Comparison of ENCODE assay signal across 21 cellular contexts in the genomic region with DNA sequence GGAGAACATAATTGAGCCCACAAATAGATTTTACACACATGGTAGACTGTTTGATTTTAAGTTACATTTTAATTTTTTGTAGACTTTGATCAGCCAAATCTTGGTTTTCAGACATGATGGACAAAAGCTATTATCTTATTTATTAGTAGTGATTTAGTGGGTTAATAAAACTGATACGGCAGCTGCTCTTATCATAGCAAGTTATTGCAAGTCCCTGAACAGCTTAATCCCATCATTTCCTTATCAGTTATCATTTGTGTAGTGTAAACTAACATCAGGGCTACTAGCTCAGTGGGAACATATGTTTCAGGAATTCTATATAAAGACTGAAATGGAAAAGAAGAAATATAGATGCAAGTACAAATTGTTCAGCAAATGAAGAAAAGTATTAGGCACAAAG. TPM values are rescaled to one million over a fixed set of nuclear protein-coding genes. Genes with fewer than 3 reads are reported as not detected.
DNase-seq lines count a peak whose midpoint lies in the region; ATAC-seq and TF ChIP-seq lines count a peak whose summit lies in the region.
"Had no signal": no experiment of that assay in that cellular context is flagged by ENCODE, and none has a peak within 500 bp of the region (broad histone marks: within the 10 kb centered on the region; RNA-seq: fewer than 3 reads in every experiment).

No MANE protein-coding gene starts in this region.

- no peaks in the 10 kb centered on the region for H3K27me3 ChIP-seq in thyroid gland
- H3K27me3 ChIP-seq: BLaER1 treated with 17β-estradiol and CSF1 and Interleukin-3, amounts not matched to agents 10 nM and 100 nM had no signal

- H3K4me3 Mint-ChIP-seq in mesothelial cell of epicardium = no peak overlapping the region
- H3K4me3 Mint-ChIP-seq: B cell; CD4-positive, alpha-beta T cell; CD8-positive, alpha-beta T cell had no signal

- peak; percentile 9 for DNase-seq in NCI-H82 (lab: John Stamatoyannopoulos, UW)
- DNase-seq in mesothelial cell of epicardium (ENCODE audit: low spot score in 2 of 2, unreplicated experiment in 2 of 2) = no peak
- DNase-seq in thyroid gland = no peak
- DNase-seq in inferior parietal cortex (ENCODE audit: extremely low spot score) = no peak
- DNase-seq in HT-29 (ENCODE audit: low spot score) = no peak
- DNase-seq: AML-193; Caco-2; Calu3; CD4-positive, alpha-beta T cell; CD8-positive, alpha-beta T cell; DMS79 treated with DMSO at 0.1 percent for 48 hours; GF-D8 had no signal

- H3K4me1 ChIP-seq in HEK293 (ENCODE audit: control insufficient read depth, insufficient read depth, low read length) (peaks cover 16% of the 10 kb centered on the region), thyroid gland (no peaks in the 10 kb centered on the region)
- H3K4me1 ChIP-seq: A549; BLaER1 treated with 17β-estradiol and CSF1 and Interleukin-3, amounts not matched to agents 10 nM and 100 nM had no signal

- H3K27ac Mint-ChIP-seq in mesothelial cell of epicardium = peak overlapping the region; percentile 59
- H3K27ac Mint-ChIP-seq: B cell; CD4-positive, alpha-beta T cell; CD8-positive, alpha-beta T cell had no signal

- H3K27me3 Mint-ChIP-seq in mesothelial cell of epicardium (ENCODE audit: low read depth) = no peaks in the 10 kb centered on the region
- H3K27me3 Mint-ChIP-seq: B cell; CD4-positive, alpha-beta T cell had no signal

- peaks cover 47% of the 10 kb centered on the region for H3K4me1 Mint-ChIP-seq in mesothelial cell of epicardium
- H3K4me1 Mint-ChIP-seq: B cell had no signal

- 62 to 80% methylated on average over 1 of the region's 1 CpG for WGBS in thyroid gland, 2 donors

- no peak overlapping the region for H3K27ac ChIP-seq in HEK293 (ENCODE audit: extremely low read depth, low read depth, low read length)
- H3K27ac ChIP-seq in VCaP = peak overlapping the region; percentile 48
- no peak overlapping the region for H3K27ac ChIP-seq in thyroid gland
- H3K27ac ChIP-seq: 22Rv1; A549; BLaER1 treated with 17β-estradiol and CSF1 and Interleukin-3, amounts not matched to agents 10 nM and 100 nM; C4-2B had no signal

- POLR2A ChIA-PET in HEK293 (lab: Yijun Ruan, JAX) = no interaction called here

- no peak overlapping the region for H3K4me3 ChIP-seq in HEK293 (ENCODE audit: low read depth, low read length)
- H3K4me3 ChIP-seq in thyroid gland (replicated peaks in 1 of 3) = no peak overlapping the region
- H3K4me3 ChIP-seq: A549; BLaER1 treated with 17β-estradiol and CSF1 and Interleukin-3, amounts not matched to agents 10 nM and 100 nM had no signal

- CTCF ChIA-PET in HEK293 (lab: Yijun Ruan, JAX) = interaction anchor here (0.8 to 2.9 kb wide), 2 partner anchors 81 to 456 kb away, joined by 3 to 23 read pairs; no protein-coding TSS in a partner anchor

- H3K36me3 Mint-ChIP-seq in mesothelial cell of epicardium = no peaks in the 10 kb centered on the region
- H3K36me3 Mint-ChIP-seq: CD8-positive, alpha-beta T cell had no signal

- H3K9me3 ChIP-seq in HEK293 (ENCODE audit: control insufficient read depth, insufficient read depth, low read depth, low read length) (no peaks in the 10 kb centered on the region), thyroid gland (no peaks in the 10 kb centered on the region)
- H3K9me3 ChIP-seq: A549; BLaER1 treated with 17β-estradiol and CSF1 and Interleukin-3, amounts not matched to agents 10 nM and 100 nM; Caco-2 had no signal

- TF ChIP-seq POLR2A in thyroid gland (IDR thresholded peaks at IDR 0.05) = no peak

- intact Hi-C loops in thyroid gland (cut with DNase I) = no loop called here

- TF ChIP-seq CTCF in HEK293 (tag by site-specific recombination; IDR thresholded peaks at IDR 0.05) (no peak), VCaP (conservative IDR thresholded peaks at IDR 0.05) (no peak), mesothelial cell of epicardium (IDR thresholded peaks at IDR 0.05; ENCODE audit: unreplicated experiment) (no peak), thyroid gland (IDR thresholded peaks at IDR 0.05) (no peak)

- no peaks in the 10 kb centered on the region for H3K9me3 Mint-ChIP-seq in mesothelial cell of epicardium
- H3K9me3 Mint-ChIP-seq: CD4-positive, alpha-beta T cell; CD8-positive, alpha-beta T cell had no signal

- H3K36me3 ChIP-seq in HEK293 (ENCODE audit: control insufficient read depth in 2 of 2, insufficient read depth in 1 of 2, low read length in 2 of 2) (no peaks in the 10 kb centered on the region), thyroid gland (no peaks in the 10 kb centered on the region)
- H3K36me3 ChIP-seq: BLaER1 treated with 17β-estradiol and CSF1 and Interleukin-3, amounts not matched to agents 10 nM and 100 nM had no signal

- ATAC-seq in HG02981 (IDR thresholded peaks at IDR 0.05; ENCODE audit: unreplicated experiment) = no peak
- ATAC-seq: A549; CD8-positive, alpha-beta T cell had no signal

TF ChIP-seq in HEK293, 187 proteins besides CTCF, POLR2A, EP300 and RAD21:
- TF ChIP-seq ZNF280C (tag by site-specific recombination; IDR thresholded peaks at IDR 0.05) (no peak), ZNF623 (tag by site-specific recombination; IDR thresholded peaks at IDR 0.05) (no peak), ZXDB (tag by site-specific recombination; IDR thresholded peaks at IDR 0.05) (peak; percentile 66), ZNF571 (tag by site-specific recombination; IDR thresholded peaks at IDR 0.05) (no peak), KLF1 (tag by site-specific recombination; IDR thresholded peaks at IDR 0.05) (no peak), ZNF792 (tag by site-specific recombination; IDR thresholded peaks at IDR 0.05) (no peak), PRDM1 (tag by site-specific recombination; IDR thresholded peaks at IDR 0.05) (no peak), ZBTB1 (tag by site-specific recombination; IDR thresholded peaks at IDR 0.05) (no peak), TRIM28 (IDR thresholded peaks at IDR 0.05; ENCODE audit: borderline replicate concordance, low read length) (0 out of 2 replicates have a peak, but pooled peaks have one; percentile 52), ZNF335 (tag by site-specific recombination; conservative IDR thresholded peaks at IDR 0.05) (no peak), ZNF426 (tag by site-specific recombination; IDR thresholded peaks at IDR 0.05) (no peak), ZNF266 (tag by site-specific recombination; IDR thresholded peaks at IDR 0.05; ENCODE audit: low read depth) (no peak), ZNF354C (tag by site-specific recombination; IDR thresholded peaks at IDR 0.05; ENCODE audit: borderline replicate concordance, low read depth) (no peak), ZFP3 (tag by site-specific recombination; IDR thresholded peaks at IDR 0.05; ENCODE audit: low read depth) (no peak), ZNF350 (tag by site-specific recombination; IDR thresholded peaks at IDR 0.05) (0 out of 2 replicates have a peak, but pooled peaks have one; percentile 7), ZNF843 (tag by site-specific recombination; IDR thresholded peaks at IDR 0.05) (peak; percentile 52; the same call in 1 of the 2 replicates), ZNF610 (tag by site-specific recombination; IDR thresholded peaks at IDR 0.05; ENCODE audit: borderline replicate concordance) (no peak), ZNF2 (tag by site-specific recombination; IDR thresholded peaks at IDR 0.05) (no peak), FEZF1 (tag by site-specific recombination; IDR thresholded peaks at IDR 0.05) (peak; percentile 80), ZNF302 (tag by site-specific recombination; IDR thresholded peaks at IDR 0.05; ENCODE audit: low read depth) (no peak), OSR2 (tag by site-specific recombination; IDR thresholded peaks at IDR 0.05) (peak; percentile 31; the same call in 1 of the 2 replicates), KLF7 (tag by site-specific recombination; IDR thresholded peaks at IDR 0.05; ENCODE audit: borderline replicate concordance) (no peak), TCF7L2 (IDR thresholded peaks at IDR 0.05; ENCODE audit: borderline replicate concordance, low read depth, low read length) (peak; percentile 65; the same call in 1 of the 2 replicates)
- TF ChIP-seq, protein P1, sequence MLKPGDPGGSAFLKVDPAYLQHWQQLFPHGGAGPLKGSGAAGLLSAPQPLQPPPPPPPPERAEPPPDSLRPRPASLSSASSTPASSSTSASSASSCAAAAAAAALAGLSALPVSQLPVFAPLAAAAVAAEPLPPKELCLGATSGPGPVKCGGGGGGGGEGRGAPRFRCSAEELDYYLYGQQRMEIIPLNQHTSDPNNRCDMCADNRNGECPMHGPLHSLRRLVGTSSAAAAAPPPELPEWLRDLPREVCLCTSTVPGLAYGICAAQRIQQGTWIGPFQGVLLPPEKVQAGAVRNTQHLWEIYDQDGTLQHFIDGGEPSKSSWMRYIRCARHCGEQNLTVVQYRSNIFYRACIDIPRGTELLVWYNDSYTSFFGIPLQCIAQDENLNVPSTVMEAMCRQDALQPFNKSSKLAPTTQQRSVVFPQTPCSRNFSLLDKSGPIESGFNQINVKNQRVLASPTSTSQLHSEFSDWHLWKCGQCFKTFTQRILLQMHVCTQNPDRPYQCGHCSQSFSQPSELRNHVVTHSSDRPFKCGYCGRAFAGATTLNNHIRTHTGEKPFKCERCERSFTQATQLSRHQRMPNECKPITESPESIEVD (tag by site-specific recombination; IDR thresholded peaks at IDR 0.05) = peak; percentile 10; the same call in 1 of the 2 replicates

RNA-seq across cellular contexts. Expression of gene RFX6, which starts 10.8 kb away (rescaled TPM):
- total RNA-seq in mesothelial cell of epicardium (3.4 to 4.0 TPM (median 3.8 TPM) in 3 replicates), thyroid gland (not detected)
- 0.13 and 0.23 TPM in 2 replicates for total RNA-seq in HT-29 (2014; rRNA removed; shearing (Covaris generic))
- total RNA-seq: A172; B cell; Calu3; CD4-positive, alpha-beta T cell; CD8-positive, alpha-beta T cell had no signal

RNA-seq across cellular contexts. Expression of gene GPRC6A, which starts 59.0 kb away (rescaled TPM):
- 0.18 to 0.40 TPM (median 0.32 TPM) in 3 replicates for total RNA-seq in mesothelial cell of epicardium
- not detected for total RNA-seq in thyroid gland
- total RNA-seq in HT-29 (2014; rRNA removed; shearing (Covaris generic)) = not detected in 2 replicates
- total RNA-seq: A172; B cell; Calu3; CD4-positive, alpha-beta T cell; CD8-positive, alpha-beta T cell had no signal
